In genomic region chr11:119357069-119357468, GRCh38 we compare ENCODE assay signal across 8 cellular contexts. TPM values are rescaled to one million over a fixed set of nuclear protein-coding genes. Genes with fewer than 3 reads are reported as not detected.
DNase-seq lines count a peak whose midpoint lies in the region; ATAC-seq and TF ChIP-seq lines count a peak whose summit lies in the region.

No MANE protein-coding gene starts in this region.

- H3K27me3 Mint-ChIP-seq in activated CD4-positive, alpha-beta T cell treated with anti-CD3 and anti-CD28 coated beads, Interleukin-2, amount 10 ng/mL, durations not matched to agents 24 days and 14 days: peaks cover 39% of the 10 kb centered on the region

- peaks cover 0 to 18% of the 10 kb centered on the region in 2 donors for H3K27me3 ChIP-seq in left lung
- H3K27me3 ChIP-seq in thyroid gland: no peaks in the 10 kb centered on the region

- DNase-seq in activated CD4-positive, alpha-beta T cell treated with anti-CD3 and anti-CD28 coated beads, Interleukin-2, amount 10 ng/mL, durations not matched to agents 24 days and 14 days: no peak
- no peak for DNase-seq in activated CD4-positive, alpha-beta T cell treated with anti-CD3 and anti-CD28 coated beads for 1 hour
- DNase-seq in astrocyte of the spinal cord (ENCODE audit: low read depth, low spot score) (no peak), left lung (no peak), thyroid gland (no peak), RKO (ENCODE audit: low spot score) (no peak), medulla oblongata (ENCODE audit: extremely low spot score) (no peak), MV-4-11 (lab: John Stamatoyannopoulos, UW) (no peak)

- H3K9me3 Mint-ChIP-seq in activated CD4-positive, alpha-beta T cell treated with anti-CD3 and anti-CD28 coated beads, Interleukin-2, amount 10 ng/mL, durations not matched to agents 24 days and 14 days: no peaks in the 10 kb centered on the region

- WGBS in thyroid gland, 2 donors: 66 to 67% methylated on average over 8 of the region's 13 CpGs

- in situ Hi-C loops in astrocyte of the spinal cord (cut with HindIII; ENCODE audit: low sequenced_read_pairs): no loop called here

- H3K36me3 ChIP-seq in left lung: no peaks in the 10 kb centered on the region
- H3K36me3 ChIP-seq in thyroid gland: no peaks in the 10 kb centered on the region

- intact Hi-C loops in activated CD4-positive, alpha-beta T cell treated with anti-CD3 and anti-CD28 coated beads, Interleukin-2, amount 10 ng/mL, durations not matched to agents 24 days and 14 days (cut with micrococcal nuclease): no loop called here
- intact Hi-C loops in left lung (cut with DNase I): loop anchor here in 1 of 2 donors (5.0 kb wide), 1 partner anchor 115 kb away; no protein-coding TSS in a partner anchor
- intact Hi-C loops in thyroid gland (cut with DNase I): no loop called here

- H3K36me3 Mint-ChIP-seq in activated CD4-positive, alpha-beta T cell treated with anti-CD3 and anti-CD28 coated beads, Interleukin-2, amount 10 ng/mL, durations not matched to agents 24 days and 14 days (ENCODE audit: low read depth): no peaks in the 10 kb centered on the region

- TF ChIP-seq CTCF in astrocyte of the spinal cord (IDR thresholded peaks at IDR 0.05; ENCODE audit: low read depth, low read length): no peak
- TF ChIP-seq CTCF in left lung (IDR thresholded peaks at IDR 0.05): no peak
- no peak for TF ChIP-seq CTCF in thyroid gland (IDR thresholded peaks at IDR 0.05)

- no peak overlapping the region for H3K27ac Mint-ChIP-seq in activated CD4-positive, alpha-beta T cell treated with anti-CD3 and anti-CD28 coated beads, Interleukin-2, amount 10 ng/mL, durations not matched to agents 24 days and 14 days

- H3K27ac ChIP-seq in left lung (peak overlapping the region in 1 of 2 donors; percentile 71), thyroid gland (peak overlapping the region in 2 of 3 donors; percentile 35 to 80)

- peaks cover 5% of the 10 kb centered on the region for H3K4me1 Mint-ChIP-seq in activated CD4-positive, alpha-beta T cell treated with anti-CD3 and anti-CD28 coated beads, Interleukin-2, amount 10 ng/mL, durations not matched to agents 24 days and 14 days

- no peak for ATAC-seq in left lung

- TF ChIP-seq POLR2A in thyroid gland (IDR thresholded peaks at IDR 0.05): no peak

- H3K9me3 ChIP-seq in left lung: no peaks in the 10 kb centered on the region
- no peaks in the 10 kb centered on the region for H3K9me3 ChIP-seq in thyroid gland

- peak overlapping the region; percentile 46 for H3K4me3 ChIP-seq in astrocyte of the spinal cord (ENCODE audit: low read depth, low read length)
- H3K4me3 ChIP-seq in left lung: peak overlapping the region; percentile 49
- H3K4me3 ChIP-seq in thyroid gland (replicated peaks in 1 of 3): peak overlapping the region in 1 of 3 donors; percentile 34

- H3K4me1 ChIP-seq in left lung (peaks cover 0 to 24% of the 10 kb centered on the region in 2 donors), thyroid gland (peaks cover 15 to 29% of the 10 kb centered on the region in 2 donors)

- peak overlapping the region; percentile 63 for H3K4me3 Mint-ChIP-seq in activated CD4-positive, alpha-beta T cell treated with anti-CD3 and anti-CD28 coated beads, Interleukin-2, amount 10 ng/mL, durations not matched to agents 24 days and 14 days

RNA-seq across cellular contexts. Expression of gene MFRP, which starts 10.6 kb away (rescaled TPM):
- not detected in 2 replicates for total RNA-seq in activated CD4-positive, alpha-beta T cell treated with anti-CD3 and anti-CD28 coated beads, Interleukin-2, amount 10 ng/mL, durations not matched to agents 24 days and 14 days
- not detected for total RNA-seq in left lung
- not detected for total RNA-seq in thyroid gland

RNA-seq across cellular contexts. Expression of gene C1QTNF5, which starts 16.4 kb away (rescaled TPM):
- not detected in 2 replicates for total RNA-seq in activated CD4-positive, alpha-beta T cell treated with anti-CD3 and anti-CD28 coated beads, Interleukin-2, amount 10 ng/mL, durations not matched to agents 24 days and 14 days
- 10 to 100 TPM; 20.0 to 33.3 TPM for total RNA-seq in left lung
- 10 to 100 TPM; 13.0 to 46.4 (median 27.8) TPM for total RNA-seq in thyroid gland

RNA-seq across cellular contexts. Expression of gene RNF26, which starts 22.7 kb away (rescaled TPM):
- 26.5 and 26.8 TPM in 2 replicates for total RNA-seq in activated CD4-positive, alpha-beta T cell treated with anti-CD3 and anti-CD28 coated beads, Interleukin-2, amount 10 ng/mL, durations not matched to agents 24 days and 14 days
- total RNA-seq in left lung (10 to 100 TPM; 22.0 to 28.3 TPM), thyroid gland (10 to 100 TPM; 10.1 to 18.9 (median 14.1) TPM)

RNA-seq across cellular contexts. Expression of gene USP2, which starts 24.4 kb away (rescaled TPM):
- total RNA-seq in activated CD4-positive, alpha-beta T cell treated with anti-CD3 and anti-CD28 coated beads, Interleukin-2, amount 10 ng/mL, durations not matched to agents 24 days and 14 days: 0.09 and 0.35 TPM in 2 replicates
- total RNA-seq in left lung: 1 to 10 TPM; 2.6 to 3.7 TPM
- 1 to 10 TPM; 2.0 to 5.3 (median 4.6) TPM for total RNA-seq in thyroid gland

RNA-seq across cellular contexts. Expression of gene MCAM, which starts 40.1 kb away (rescaled TPM):
- total RNA-seq in activated CD4-positive, alpha-beta T cell treated with anti-CD3 and anti-CD28 coated beads, Interleukin-2, amount 10 ng/mL, durations not matched to agents 24 days and 14 days: 7.5 and 8.1 TPM in 2 replicates
- total RNA-seq in left lung (10 to 100 TPM; 59.5 to 87.5 TPM), thyroid gland (100 to 1,000 TPM in 1 of 4 donors, 10 to 100 TPM in 3; 17.6 to 243 (median 61.8) TPM)

Comparison
In these comparisons a context has a peak if more than half of its experiments do, and no peak if none do; other contexts are left out.
1. RNA of gene C1QTNF5, which starts 16.4 kb away (total RNA-seq): 20.0 to 33.3 TPM in left lung and 13.0 to 46.4 TPM in thyroid gland; not detected in activated CD4-positive, alpha-beta T cell treated with anti-CD3 and anti-CD28 coated beads, Interleukin-2, amount 10 ng/mL, durations not matched to agents 24 days and 14 days; every median in the first group is over 10 times any median in the second.